29 cellular contexts compared by ENCODE assay signal in the genomic region with DNA sequence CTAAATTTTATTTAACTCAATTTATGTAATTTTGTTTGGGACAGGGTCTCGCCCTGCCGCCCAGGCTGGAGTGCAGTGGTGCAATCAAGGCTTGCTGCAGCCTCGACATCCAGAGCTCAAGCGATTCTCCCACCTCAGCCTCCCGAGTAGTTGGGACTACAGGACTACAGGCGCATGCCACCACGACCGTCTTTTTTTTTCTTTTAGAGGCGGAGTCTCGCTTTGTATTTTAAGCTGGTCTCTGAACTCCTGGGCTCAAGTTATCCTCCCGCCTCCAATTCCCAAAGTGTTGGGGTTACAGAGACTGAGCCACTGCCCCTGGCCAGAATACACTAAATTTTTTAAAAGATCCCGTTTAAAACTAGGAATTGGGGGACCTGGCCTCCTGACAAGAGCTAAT. TPM values are rescaled to one million over a fixed set of nuclear protein-coding genes. Genes with fewer than 3 reads are reported as not detected.
"Had no signal": no experiment of that assay in that cellular context is flagged by ENCODE, and none has a peak within 500 bp of the region (broad histone marks: within the 10 kb centered on the region; RNA-seq: fewer than 3 reads in every experiment).

No MANE protein-coding gene starts in this region.

- H3K79me2 ChIP-seq: parathyroid adenoma had no signal

- H3K9me3 ChIP-seq: left lung, lower lobe of right lung, neutrophil, psoas muscle, stomach, testis, thyroid gland, transverse colon, upper lobe of left lung, vagina had no signal

- ATAC-seq: stimulated activated naive B cell treated with anti-CD40 and anti-IgM and Interleukin-4, amounts not matched to agents 10 μg/mL and 1 μg/mL and 100 μg/mL, for 72 hours; stimulated activated naive CD8-positive, alpha-beta T cell treated with anti-CD3 and anti-CD28 coated beads, Interleukin-15, Interleukin-2, amounts not matched to agents 100 U/mL and 50 U/mL, for 24 hours had no signal

- H3K4me3 ChIP-seq: left lung, lower lobe of right lung, psoas muscle, smooth muscle cell, testis, thyroid gland, transverse colon had no signal

- H3K4me1 ChIP-seq: psoas muscle had no signal

- H3K36me3 ChIP-seq: left lung, lower lobe of right lung, neutrophil, stomach, thyroid gland, transverse colon, upper lobe of left lung, vagina had no signal

- H3K27ac ChIP-seq: left lung, lower lobe of right lung, neutrophil, parathyroid adenoma, psoas muscle, stomach, testis, thyroid gland, transverse colon, upper lobe of left lung, vagina had no signal

- H3K9ac ChIP-seq: parathyroid adenoma had no signal

- H3K36me3 Mint-ChIP-seq: mesothelial cell of epicardium had no signal

- H3K9me3 Mint-ChIP-seq: naive B cell; neural crest cell; stimulated activated naive B cell treated with anti-CD40 and anti-IgM and Interleukin-4, amounts not matched to agents 10 μg/mL and 1 μg/mL and 100 μg/mL, for 72 hours had no signal

- DNase-seq: hippocampal formation; left colon; left lung; lower lobe of right lung; mammary epithelial cell; mesendoderm; naive B cell; occipital lobe; psoas muscle; stimulated activated CD4-positive, alpha-beta T cell treated with anti-CD3 and anti-CD28 coated beads, Interleukin-2, amount 100 ng/mL, for 24 hours; stimulated activated CD4-positive, alpha-beta T cell treated with anti-CD3 and anti-CD28 coated beads, Interleukin-4, amount 100 ng/mL, for 1 hour; stimulated activated naive B cell treated with anti-CD40 and anti-IgM and Interleukin-4, amounts not matched to agents 10 μg/mL and 1 μg/mL and 100 μg/mL, for 72 hours; stimulated activated naive CD8-positive, alpha-beta T cell treated with anti-CD3 and anti-CD28 coated beads, Interleukin-15, Interleukin-2, amounts not matched to agents 100 U/mL and 50 U/mL, for 24 hours; stomach; testis; thyroid gland; transverse colon; upper lobe of left lung had no signal

- H3K27ac Mint-ChIP-seq: nephron; stimulated activated naive B cell treated with anti-CD40 and anti-IgM and Interleukin-4, amounts not matched to agents 10 μg/mL and 1 μg/mL and 100 μg/mL, for 72 hours had no signal

- H3K27me3 ChIP-seq: testis had no signal

- H3K4me3 Mint-ChIP-seq: neural crest cell had no signal

RNA-seq across cellular contexts. Expression of a gene that starts 18.5 kb away (rescaled TPM):
- total RNA-seq: neural crest cell, occipital lobe, osteocyte, posterior vena cava, psoas muscle, skeletal muscle tissue had no signal

RNA-seq across cellular contexts. Expression of a gene that starts 39.5 kb away (rescaled TPM):
- total RNA-seq: left lung, mammary epithelial cell, mononuclear cell, neural crest cell, occipital lobe, skeletal muscle tissue had no signal
